In the genomic region with DNA sequence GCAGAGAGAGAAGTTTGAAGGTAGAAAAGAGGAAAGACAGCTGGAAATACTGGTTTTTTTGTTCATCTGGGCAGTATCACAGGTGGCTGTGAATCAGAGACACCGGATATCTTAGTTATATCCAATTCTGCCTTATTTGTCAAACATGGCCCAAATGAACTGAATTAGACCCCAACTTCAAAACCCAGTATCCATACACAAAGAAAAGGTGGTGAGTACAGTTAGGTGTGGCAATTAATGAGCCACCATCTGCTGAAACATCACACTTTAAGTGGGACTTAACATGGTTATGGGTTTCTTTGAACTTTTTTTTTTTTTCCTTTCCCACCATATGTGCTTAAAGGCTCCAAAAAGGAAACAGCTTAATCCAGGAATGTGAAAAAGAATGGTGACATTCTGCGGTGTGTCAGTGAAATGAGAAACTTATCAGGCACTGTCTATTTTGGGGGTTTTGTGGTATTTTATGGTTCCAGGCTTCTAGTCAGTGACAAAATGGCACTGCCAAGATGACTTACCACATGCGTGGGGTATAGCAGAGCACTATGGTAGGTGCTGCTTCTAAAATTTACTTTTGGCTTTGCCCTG, we compare ENCODE assay signal across 17 cellular contexts. TPM values are rescaled to one million over a fixed set of nuclear protein-coding genes. Genes with fewer than 3 reads are reported as not detected.
DNase-seq lines count a peak whose midpoint lies in the region; ATAC-seq and TF ChIP-seq lines count a peak whose summit lies in the region.
"Had no signal": no experiment of that assay in that cellular context is flagged by ENCODE, and none has a peak within 500 bp of the region (broad histone marks: within the 10 kb centered on the region; RNA-seq: fewer than 3 reads in every experiment).

No MANE protein-coding gene starts in this region.

- H3K9me3 Mint-ChIP-seq in stimulated activated naive CD8-positive, alpha-beta T cell treated with anti-CD3 and anti-CD28 coated beads, Interleukin-15, amount 100 ng/mL, for 72 hours, result no peaks in the 10 kb centered on the region
- peaks cover 0 to 2% (median 0%) of the 10 kb centered on the region in 6 donors for H3K9me3 Mint-ChIP-seq in immature natural killer cell

- H3K4me1 ChIP-seq in gastrocnemius medialis, result peaks cover 0 to 6% of the 10 kb centered on the region in 2 donors

- H3K27ac ChIP-seq in gastrocnemius medialis, result no peak overlapping the region
- H3K27ac ChIP-seq: Peyer's patch had no signal

- H3K27me3 Mint-ChIP-seq in stimulated activated naive CD8-positive, alpha-beta T cell treated with anti-CD3 and anti-CD28 coated beads, Interleukin-15, amount 100 ng/mL, for 72 hours, result peaks cover 58% of the 10 kb centered on the region
- peaks cover 12 to 16% (median 13%) of the 10 kb centered on the region in 3 donors for H3K27me3 Mint-ChIP-seq in immature natural killer cell (ENCODE audit: low read depth in 3 of 3)

- intact Hi-C loops in gastrocnemius medialis (cut with DNase I; ENCODE audit: low total_unique reads), result no loop called here

- no peaks in the 10 kb centered on the region for H3K9me3 ChIP-seq in gastrocnemius medialis
- H3K9me3 ChIP-seq: Peyer's patch had no signal

- H3K27me3 ChIP-seq in gastrocnemius medialis, result no peaks in the 10 kb centered on the region

- peak; percentile 19 for ATAC-seq in stimulated activated naive CD8-positive, alpha-beta T cell treated with anti-CD3 and anti-CD28 coated beads, Interleukin-15, Interleukin-2, amounts not matched to agents 100 U/mL and 50 U/mL, for 24 hours
- ATAC-seq in stimulated activated naive CD8-positive, alpha-beta T cell treated with anti-CD3 and anti-CD28 coated beads, Interleukin-15, amount 100 ng/mL, for 72 hours, result no peak
- ATAC-seq in gastrocnemius medialis, result no peak
- no peak for ATAC-seq in HG02588 (IDR thresholded peaks at IDR 0.05; ENCODE audit: unreplicated experiment)

- H3K4me1 Mint-ChIP-seq in stimulated activated naive CD8-positive, alpha-beta T cell treated with anti-CD3 and anti-CD28 coated beads, Interleukin-15, amount 100 ng/mL, for 72 hours, result peaks cover 9% of the 10 kb centered on the region
- no peaks in the 10 kb centered on the region for H3K4me1 Mint-ChIP-seq in immature natural killer cell

- no peaks in the 10 kb centered on the region for H3K36me3 ChIP-seq in gastrocnemius medialis
- H3K36me3 ChIP-seq: Peyer's patch had no signal

- no peak overlapping the region for H3K27ac Mint-ChIP-seq in stimulated activated naive CD8-positive, alpha-beta T cell treated with anti-CD3 and anti-CD28 coated beads, Interleukin-15, amount 100 ng/mL, for 72 hours
- H3K27ac Mint-ChIP-seq in immature natural killer cell, result no peak overlapping the region
- H3K27ac Mint-ChIP-seq: CD4-positive, CD25-positive, alpha-beta regulatory T cell had no signal

- no peak overlapping the region for H3K4me3 Mint-ChIP-seq in stimulated activated naive CD8-positive, alpha-beta T cell treated with anti-CD3 and anti-CD28 coated beads, Interleukin-15, amount 100 ng/mL, for 72 hours
- H3K4me3 Mint-ChIP-seq in immature natural killer cell, result no peak overlapping the region
- H3K4me3 Mint-ChIP-seq: CD4-positive, CD25-positive, alpha-beta regulatory T cell had no signal

- no peak overlapping the region for H3K4me3 ChIP-seq in gastrocnemius medialis
- H3K4me3 ChIP-seq: Peyer's patch had no signal

- TF ChIP-seq CTCF in gastrocnemius medialis (IDR thresholded peaks at IDR 0.05 in 4 of 5, conservative IDR thresholded peaks at IDR 0.05 in 1 of 5), result no peak

- in situ Hi-C loops in gastrocnemius medialis (cut with MboI; ENCODE audit: low sequenced_read_pairs in 4 of 4), result no loop called here

- DNase-seq in stimulated activated naive CD8-positive, alpha-beta T cell treated with anti-CD3 and anti-CD28 coated beads, Interleukin-15, Interleukin-2, amounts not matched to agents 100 U/mL and 50 U/mL, for 24 hours, result no peak
- no peak for DNase-seq in stimulated activated naive CD8-positive, alpha-beta T cell treated with anti-CD3 and anti-CD28 coated beads, Interleukin-15, amount 100 ng/mL, for 72 hours
- DNase-seq in NCI-H69 (lab: John Stamatoyannopoulos, UW) (peak; percentile 77), iris pigment epithelial cell (ENCODE audit: low read depth) (peak; percentile 19), gastrocnemius medialis (no peak), immature natural killer cell (no peak), SKM-1 (lab: John Stamatoyannopoulos, UW; ENCODE audit: unreplicated experiment) (no peak)
- DNase-seq: AML-193; CD4-positive, CD25-positive, alpha-beta regulatory T cell; DMS79; Karpas-422; NCI-H1417 treated with DMSO at 0.1 percent for 48 hours; NCI-H2029 treated with DMSO at 0.1 percent for 48 hours; NCI-H82; Peyer's patch; SHP77 treated with DMSO at 0.1 percent for 48 hours had no signal

- no peaks in the 10 kb centered on the region for H3K36me3 Mint-ChIP-seq in immature natural killer cell
- H3K36me3 Mint-ChIP-seq: CD4-positive, CD25-positive, alpha-beta regulatory T cell had no signal

- no peak for TF ChIP-seq POLR2A in gastrocnemius medialis (IDR thresholded peaks at IDR 0.05)

RNA-seq across cellular contexts. Expression of a gene that starts 5.0 kb away (rescaled TPM):
- total RNA-seq in gastrocnemius medialis, result under 1 TPM in 1 of 4 donors, not detected in 3; 0.42 TPM
- polyA plus RNA-seq in immature natural killer cell, result not detected
- total RNA-seq: CD4-positive, CD25-positive, alpha-beta regulatory T cell had no signal
- polyA plus RNA-seq: CD4-positive, CD25-positive, alpha-beta regulatory T cell had no signal

Comparison
In these comparisons a context has a peak if more than half of its experiments do, and no peak if none do; other contexts are left out.
1. DNase-seq: peak in NCI-H69 (single experiment) and iris pigment epithelial cell (single experiment); none in stimulated activated naive CD8-positive, alpha-beta T cell treated with anti-CD3 and anti-CD28 coated beads, Interleukin-15, Interleukin-2, amounts not matched to agents 100 U/mL and 50 U/mL, for 24 hours (single experiment), stimulated activated naive CD8-positive, alpha-beta T cell treated with anti-CD3 and anti-CD28 coated beads, Interleukin-15, amount 100 ng/mL, for 72 hours (0 of 2), gastrocnemius medialis (0 of 2), immature natural killer cell (0 of 3) and SKM-1 (single experiment).